In genomic region chr15:65336369-65336766, GRCh38 we compare ENCODE assay signal across 27 cellular contexts. TPM values are rescaled to one million over a fixed set of nuclear protein-coding genes. Genes with fewer than 3 reads are reported as not detected.
DNase-seq lines count a peak whose midpoint lies in the region; ATAC-seq and TF ChIP-seq lines count a peak whose summit lies in the region.
"Had no signal": no experiment of that assay in that cellular context is flagged by ENCODE, and none has a peak within 500 bp of the region (broad histone marks: within the 10 kb centered on the region; RNA-seq: fewer than 3 reads in every experiment).

No MANE protein-coding gene starts in this region.

- H3F3A ChIP-seq in MM.1S (ENCODE audit: insufficient read depth, low read length), result no peaks in the 10 kb centered on the region

- H3K27me3 Mint-ChIP-seq in brain, result no peaks in the 10 kb centered on the region

- ATAC-seq in HG03175 (IDR thresholded peaks at IDR 0.05; ENCODE audit: unreplicated experiment) (no peak), HG02759 (IDR thresholded peaks at IDR 0.05; ENCODE audit: unreplicated experiment) (no peak)
- ATAC-seq: activated naive CD8-positive, alpha-beta T cell treated with anti-CD3 and anti-CD28 coated beads, Interleukin-2, amount 50 U/mL, for 24 hours; effector memory CD8-positive, alpha-beta T cell; gastrocnemius medialis had no signal

- H3K4ac ChIP-seq in mesendoderm (ENCODE audit: low read depth, low read length), result no peak overlapping the region

- H3K18ac ChIP-seq in mesendoderm (ENCODE audit: low read length), result no peak overlapping the region

- H3K79me2 ChIP-seq in MM.1S (ENCODE audit: low read length), result no peaks in the 10 kb centered on the region
- peaks cover 8% of the 10 kb centered on the region for H3K79me2 ChIP-seq in mesendoderm (ENCODE audit: control insufficient read depth, insufficient read depth, low read length)

- H3K4me1 ChIP-seq in MM.1S (ENCODE audit: low read length) (no peaks in the 10 kb centered on the region), mesendoderm (ENCODE audit: control insufficient read depth, low read depth, low read length) (peaks cover 25% of the 10 kb centered on the region)
- H3K4me1 ChIP-seq: esophagus squamous epithelium, gastrocnemius medialis, right atrium auricular region, thyroid gland had no signal

- peaks cover 94% of the 10 kb centered on the region for H3K4me1 Mint-ChIP-seq in brain
- H3K4me1 Mint-ChIP-seq: activated naive CD8-positive, alpha-beta T cell treated with anti-CD3 and anti-CD28 coated beads, Interleukin-2, amount 50 U/mL, for 24 hours; CD4-positive, alpha-beta memory T cell had no signal

- no peak overlapping the region for H2BK5ac ChIP-seq in mesendoderm (ENCODE audit: low read length)

- H3K4me3 ChIP-seq in GM06990 (replicated peaks; ENCODE audit: low read depth, low read length), result no peak overlapping the region
- no peak overlapping the region for H3K4me3 ChIP-seq in MM.1S (ENCODE audit: low read length)
- no peak overlapping the region for H3K4me3 ChIP-seq in mesendoderm (ENCODE audit: low read length)
- H3K4me3 ChIP-seq: esophagus squamous epithelium, gastrocnemius medialis, ovary, right atrium auricular region, thyroid gland had no signal

- peak overlapping the region in 4 of 5 experiments; percentile 43 to 65 (median 56) for H3K4me3 Mint-ChIP-seq in brain
- H3K4me3 Mint-ChIP-seq: activated naive CD8-positive, alpha-beta T cell treated with anti-CD3 and anti-CD28 coated beads, Interleukin-2, amount 50 U/mL, for 24 hours; CD4-positive, alpha-beta memory T cell; effector memory CD8-positive, alpha-beta T cell; stimulated activated naive CD8-positive, alpha-beta T cell treated with anti-CD3 and anti-CD28 coated beads, Interleukin-15, Interleukin-2, amounts not matched to agents 100 ng/mL and 50 ng/mL, for 24 hours had no signal

- no peak overlapping the region for H3K23ac ChIP-seq in mesendoderm (ENCODE audit: low read length)

- WGBS in mesendoderm (ENCODE audit: extremely low coverage, insufficient coverage, low lambda C conversion rate), result no CpG with 5 or more reads among the region's 2 CpGs

- no peaks in the 10 kb centered on the region for H3K9me3 Mint-ChIP-seq in brain
- H3K9me3 Mint-ChIP-seq: activated B cell treated with CpG ODN at 0.5 μM for 24 hours; activated naive CD8-positive, alpha-beta T cell treated with anti-CD3 and anti-CD28 coated beads, Interleukin-2, amount 50 U/mL, for 24 hours; effector memory CD8-positive, alpha-beta T cell; stimulated activated naive CD8-positive, alpha-beta T cell treated with anti-CD3 and anti-CD28 coated beads, Interleukin-15, Interleukin-2, amounts not matched to agents 100 ng/mL and 50 ng/mL, for 24 hours had no signal

- peak; percentile 22 for TF ChIP-seq CTCF in GM06990 (IDR thresholded peaks at IDR 0.05; ENCODE audit: insufficient read depth, low read length, poor library complexity, severe bottlenecking)
- 0 out of 2 replicates have a peak, but pooled peaks have one; percentile 9 for TF ChIP-seq CTCF in MM.1S (IDR thresholded peaks at IDR 0.05; ENCODE audit: low read length)
- no peak for TF ChIP-seq CTCF in brain (conservative IDR thresholded peaks at IDR 0.05)

- no peaks in the 10 kb centered on the region for H4K20me1 ChIP-seq in MM.1S (ENCODE audit: insufficient read depth, low read length)

- H2AFZ ChIP-seq in MM.1S (ENCODE audit: low read length), result no peak overlapping the region

- no peak for DNase-seq in GM06990 (ENCODE audit: extremely low read depth, insufficient read length)
- DNase-seq in MM.1S, result no peak
- peak; percentile 48 for DNase-seq in mesendoderm
- no peak for DNase-seq in dedifferentiated amniotic fluid mesenchymal stem cell (ENCODE audit: extremely low spot score)
- no peak for DNase-seq in MV-4-11 (lab: John Stamatoyannopoulos, UW)
- DNase-seq: activated B cell treated with CpG ODN at 0.5 μM for 24 hours; activated CD4-positive, alpha-beta T cell treated with anti-CD3 and anti-CD28 coated beads, Interleukin-2, amount 50 U/mL, for 4 hours; activated CD8-positive, alpha-beta memory T cell treated with anti-CD3 and anti-CD28 coated beads, Interleukin-2, amount 50 U/mL, for 48 hours; activated effector memory CD4-positive, alpha-beta T cell treated with Interleukin-2 at 50 U/mL for 16 hours; activated naive CD8-positive, alpha-beta T cell treated with anti-CD3 and anti-CD28 coated beads, Interleukin-2, amount 50 U/mL, for 24 hours; CD4-positive, alpha-beta memory T cell; DMS53; effector memory CD8-positive, alpha-beta T cell; esophagus squamous epithelium; gastrocnemius medialis; mammary epithelial cell; NCI-H1105; NCI-H2029; NCI-H510A; ovary; stimulated activated CD4-positive, alpha-beta T cell treated with anti-CD3 and anti-CD28 coated beads, Interleukin-4, amount 100 ng/mL, for 24 hours; thyroid gland had no signal

- H3K9me3 ChIP-seq in MM.1S (replicated peaks; ENCODE audit: insufficient read depth, low read length), result no peaks in the 10 kb centered on the region
- H3K9me3 ChIP-seq: esophagus squamous epithelium, gastrocnemius medialis, ovary, right atrium auricular region, thyroid gland had no signal

- peaks cover 12% of the 10 kb centered on the region for H3K79me1 ChIP-seq in mesendoderm (ENCODE audit: low read length)

- H2AK5ac ChIP-seq in mesendoderm (ENCODE audit: low read length), result no peak overlapping the region

- H3K9ac ChIP-seq in MM.1S (ENCODE audit: low read length) (no peak overlapping the region), mesendoderm (ENCODE audit: low read length) (peak overlapping the region; percentile 29)

- H3K27ac ChIP-seq in MM.1S (ENCODE audit: low read length) (no peak overlapping the region), mesendoderm (ENCODE audit: low read depth, low read length) (no peak overlapping the region)
- H3K27ac ChIP-seq: esophagus squamous epithelium, gastrocnemius medialis, ovary, right atrium auricular region, thyroid gland had no signal

- no peaks in the 10 kb centered on the region; the same call in 1 of the 2 replicates for H3K27me3 ChIP-seq in GM06990 (replicated peaks; ENCODE audit: control insufficient read depth, insufficient read depth, low read length)
- H3K27me3 ChIP-seq in MM.1S (replicated peaks; ENCODE audit: insufficient read depth, low read length), result 0 out of 2 replicates have a peak, but pooled peaks cover 3% of the 10 kb centered on the region
- no peaks in the 10 kb centered on the region for H3K27me3 ChIP-seq in mesendoderm (ENCODE audit: insufficient read depth, low read length, poor library complexity)
- H3K27me3 ChIP-seq: gastrocnemius medialis, ovary, right atrium auricular region, thyroid gland had no signal

- H3K9me2 ChIP-seq in MM.1S (replicated peaks; ENCODE audit: insufficient read depth, low read length), result no peaks in the 10 kb centered on the region

- no peaks in the 10 kb centered on the region for H3K36me3 ChIP-seq in GM06990 (ENCODE audit: control insufficient read depth, insufficient read depth, low read length)
- H3K36me3 ChIP-seq in MM.1S (replicated peaks; ENCODE audit: insufficient read depth, low read length), result no peaks in the 10 kb centered on the region
- peaks cover 1% of the 10 kb centered on the region for H3K36me3 ChIP-seq in mesendoderm (ENCODE audit: control insufficient read depth, insufficient read depth, low read length)
- H3K36me3 ChIP-seq: esophagus squamous epithelium, gastrocnemius medialis, ovary, right atrium auricular region, thyroid gland had no signal

- H3K27ac Mint-ChIP-seq in brain, result peak overlapping the region; percentile 72 to 99 (median 97)
- H3K27ac Mint-ChIP-seq: activated B cell treated with CpG ODN at 0.5 μM for 24 hours; activated naive CD8-positive, alpha-beta T cell treated with anti-CD3 and anti-CD28 coated beads, Interleukin-2, amount 50 U/mL, for 24 hours; effector memory CD8-positive, alpha-beta T cell; stimulated activated naive CD8-positive, alpha-beta T cell treated with anti-CD3 and anti-CD28 coated beads, Interleukin-15, Interleukin-2, amounts not matched to agents 100 ng/mL and 50 ng/mL, for 24 hours had no signal

- H2BK15ac ChIP-seq in mesendoderm (replicated peaks; ENCODE audit: low read depth), result no peak overlapping the region

- no peak overlapping the region for H4K5ac ChIP-seq in mesendoderm (ENCODE audit: low read length)

- H3K56ac ChIP-seq in mesendoderm (ENCODE audit: low read length), result peak overlapping the region; percentile 79

- no peak overlapping the region for H4K8ac ChIP-seq in mesendoderm (ENCODE audit: low read depth, low read length)

- peaks cover 10% of the 10 kb centered on the region for H3K36me3 Mint-ChIP-seq in brain
- H3K36me3 Mint-ChIP-seq: CD4-positive, alpha-beta memory T cell had no signal

- H3K4me2 ChIP-seq in MM.1S (ENCODE audit: low read depth, low read length), result no peak overlapping the region
- no peak overlapping the region for H3K4me2 ChIP-seq in mesendoderm (ENCODE audit: low read length)

- no peak overlapping the region for H2BK120ac ChIP-seq in mesendoderm (ENCODE audit: low read depth, low read length)

RNA-seq across cellular contexts. Expression of gene RNU5B-1, which starts 31.9 kb away (rescaled TPM):
- polyA plus RNA-seq in brain (ENCODE audit: insufficient read depth, low read depth, low replicate concordance), result not detected
- polyA plus RNA-seq in mesendoderm (2013, experiment 1 of 2), result not detected
- polyA plus RNA-seq in mesendoderm (2013, experiment 2 of 2), result not detected
- polyA plus RNA-seq: CD4-positive, alpha-beta memory T cell; mammary epithelial cell; ovary had no signal

RNA-seq across cellular contexts. Expression of gene RNU5A-1, which starts 40.5 kb away (rescaled TPM):
- polyA plus RNA-seq in brain (ENCODE audit: insufficient read depth, low read depth, low replicate concordance), result not detected
- polyA plus RNA-seq in mesendoderm (2013, experiment 1 of 2), result not detected
- not detected for polyA plus RNA-seq in mesendoderm (2013, experiment 2 of 2)
- polyA plus RNA-seq: CD4-positive, alpha-beta memory T cell; mammary epithelial cell; ovary had no signal

RNA-seq across cellular contexts. Expression of gene IGDCC3, which starts 41.4 kb away (rescaled TPM):
- 0.63 TPM for polyA plus RNA-seq in brain (ENCODE audit: insufficient read depth, low read depth, low replicate concordance)
- polyA plus RNA-seq in mesendoderm (2013, experiment 1 of 2), result 44.0 TPM
- polyA plus RNA-seq in mesendoderm (2013, experiment 2 of 2), result 43.7 TPM
- polyA plus RNA-seq: CD4-positive, alpha-beta memory T cell; mammary epithelial cell had no signal

RNA-seq across cellular contexts. Expression of gene PARP16, which starts 49.7 kb away (rescaled TPM):
- 8.4 TPM for polyA plus RNA-seq in brain (ENCODE audit: insufficient read depth, low read depth, low replicate concordance)
- polyA plus RNA-seq in mesendoderm (2013, experiment 1 of 2), result 3.0 TPM
- 3.0 TPM for polyA plus RNA-seq in mesendoderm (2013, experiment 2 of 2)

Comparison
In these comparisons a context has a peak if more than half of its experiments do, and no peak if none do; other contexts are left out.
1. CTCF ChIP-seq: peak in GM06990 (single experiment) and MM.1S (single experiment); none in brain (0 of 2).